Comparison of ENCODE assay signal across 7 cellular contexts in genomic region chr5:116766470-116766947, GRCh38.
A peak's percentile ranks its signal among the peaks of the same experiment; 100 is the strongest.
DNase-seq lines count a peak whose midpoint lies in the region; ATAC-seq, FAIRE-seq and TF ChIP-seq lines count a peak whose summit lies in the region.

No MANE protein-coding gene starts in this region.

- peak; percentile 71 for ATAC-seq in GM18870 (IDR thresholded peaks at IDR 0.05; ENCODE audit: unreplicated experiment)
- peak; percentile 44 for ATAC-seq in HG02588 (IDR thresholded peaks at IDR 0.05; ENCODE audit: unreplicated experiment)

- no peak for TF ChIP-seq CTCF in fibroblast of the aortic adventitia (IDR thresholded peaks at IDR 0.05; ENCODE audit: insufficient read depth, low read length)
- no peak for TF ChIP-seq CTCF in D721Med (IDR thresholded peaks at IDR 0.05; ENCODE audit: insufficient read depth, missing control alignments)

- H3K4me3 ChIP-seq in fibroblast of the aortic adventitia (ENCODE audit: low read depth, low read length): no peak overlapping the region

- FAIRE-seq in D721Med (lab: Jason Lieb, UNC): no peak

- DNase-seq in NCI-H748 (lab: John Stamatoyannopoulos, UW; ENCODE audit: unreplicated experiment): peak; percentile 10
- peak; percentile 15 for DNase-seq in fibroblast of the aortic adventitia (ENCODE audit: low read depth)
- no peak for DNase-seq in COR-L47 (lab: John Stamatoyannopoulos, UW)
- DNase-seq in D721Med (ENCODE audit: insufficient read length, low spot score): no peak
- DNase-seq in cortex of kidney (lab: John Stamatoyannopoulos, UW): no peak

Comparison
In these comparisons a context has a peak if more than half of its experiments do, and no peak if none do; other contexts are left out.
1. DNase-seq: peak in NCI-H748 (single experiment) and fibroblast of the aortic adventitia (single experiment); none in COR-L47 (single experiment), D721Med (single experiment) and cortex of kidney (single experiment).